Comparison of ENCODE assay signal across 18 cellular contexts in the genomic region with DNA sequence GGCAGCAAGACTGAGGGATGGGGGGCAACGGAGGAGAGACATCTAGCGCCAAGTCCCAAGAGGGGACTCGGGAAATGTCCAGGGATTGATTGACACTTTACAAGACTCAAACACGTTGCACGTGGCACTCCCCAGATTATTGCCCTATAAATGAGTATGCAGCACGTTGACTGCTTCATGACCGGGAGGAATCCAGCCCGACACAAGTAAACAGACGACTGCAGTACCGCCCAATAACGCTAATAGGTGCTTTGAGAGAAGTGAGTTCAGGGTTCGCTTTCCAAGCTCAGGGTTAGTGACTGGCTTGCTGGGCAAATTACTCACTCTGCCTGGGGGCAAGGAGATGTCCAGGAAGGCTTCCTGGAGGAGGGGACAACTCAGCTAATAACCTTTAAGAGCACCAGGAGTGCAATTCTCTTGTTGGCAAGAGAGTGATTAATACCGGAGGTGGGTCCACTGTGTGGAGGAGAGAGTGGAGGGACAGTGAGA.
A peak's percentile ranks its signal among the peaks of the same experiment; 100 is the strongest.
DNase-seq lines count a peak whose midpoint lies in the region; ATAC-seq and TF ChIP-seq lines count a peak whose summit lies in the region.
"Had no signal": no experiment of that assay in that cellular context is flagged by ENCODE, and none has a peak within 500 bp of the region (broad histone marks: within the 10 kb centered on the region; RNA-seq: fewer than 3 reads in every experiment).

No MANE protein-coding gene starts in this region.

- H3K9me3 ChIP-seq in prostate gland (no peaks in the 10 kb centered on the region), T-helper 17 cell (ENCODE audit: control insufficient read depth, low read length, poor library complexity, severe bottlenecking) (no peaks in the 10 kb centered on the region), osteoblast (ENCODE audit: low read depth, low read length) (no peaks in the 10 kb centered on the region)

- H3K27ac ChIP-seq in prostate gland, result no peak overlapping the region
- H3K27ac ChIP-seq in osteoblast (ENCODE audit: low read depth, low read length), result no peak overlapping the region
- H3K27ac ChIP-seq: parathyroid adenoma had no signal

- no peak overlapping the region for H2AFZ ChIP-seq in osteoblast (ENCODE audit: low read length)
- H2AFZ ChIP-seq: parathyroid adenoma had no signal

- no peak overlapping the region for H3K27ac Mint-ChIP-seq in T-helper 17 cell
- H3K27ac Mint-ChIP-seq in T-helper 2 cell treated with Interferon-gamma antibody and Interleukin-4, amounts not matched to agents 5 μg/mL and 100 μg/mL, for 36 hours, result no peak overlapping the region
- H3K27ac Mint-ChIP-seq: activated CD8-positive, alpha-beta T cell treated with anti-CD3 and anti-CD28 coated beads for 36 hours; dendritic cell treated with granulocyte-macrophage colony-stimulating factor and Interleukin-4, amounts not matched to agents 40 ng/mL and 50 ng/mL, for 4 days; immature natural killer cell had no signal

- ATAC-seq in T-helper 17 cell, result no peak
- ATAC-seq: activated CD8-positive, alpha-beta T cell treated with anti-CD3 and anti-CD28 coated beads for 36 hours had no signal

- no peak overlapping the region for H3K4me2 ChIP-seq in osteoblast (ENCODE audit: insufficient read depth, low read length)

- no peaks in the 10 kb centered on the region for H3K9me3 Mint-ChIP-seq in T-helper 2 cell treated with Interferon-gamma antibody and Interleukin-4, amounts not matched to agents 5 μg/mL and 100 μg/mL, for 36 hours
- H3K9me3 Mint-ChIP-seq: activated CD8-positive, alpha-beta T cell treated with anti-CD3 and anti-CD28 coated beads for 36 hours; dendritic cell treated with granulocyte-macrophage colony-stimulating factor and Interleukin-4, amounts not matched to agents 40 ng/mL and 50 ng/mL, for 4 days; immature natural killer cell had no signal

- no peak overlapping the region for H3K4me3 Mint-ChIP-seq in T-helper 17 cell
- no peak overlapping the region for H3K4me3 Mint-ChIP-seq in T-helper 2 cell treated with Interferon-gamma antibody and Interleukin-4, amounts not matched to agents 5 μg/mL and 100 μg/mL, for 36 hours
- H3K4me3 Mint-ChIP-seq: activated CD8-positive, alpha-beta T cell treated with anti-CD3 and anti-CD28 coated beads for 36 hours; dendritic cell treated with granulocyte-macrophage colony-stimulating factor and Interleukin-4, amounts not matched to agents 40 ng/mL and 50 ng/mL, for 4 days; immature natural killer cell had no signal

- H3K36me3 ChIP-seq in prostate gland (no peaks in the 10 kb centered on the region), osteoblast (ENCODE audit: insufficient read depth, low read length) (no peaks in the 10 kb centered on the region)

- peaks cover 7% of the 10 kb centered on the region for H3K27me3 ChIP-seq in prostate gland (replicated peaks; ENCODE audit: insufficient read depth)
- peaks cover 50% of the 10 kb centered on the region for H3K27me3 ChIP-seq in osteoblast (ENCODE audit: insufficient read depth, low read length)

- DNase-seq in NCI-H748 (lab: John Stamatoyannopoulos, UW; ENCODE audit: unreplicated experiment), result peak; percentile 25
- DNase-seq in NCI-H748 treated with DMSO at 0.1 percent for 48 hours (lab: John Stamatoyannopoulos, UW), result no peak
- peak; percentile 29 for DNase-seq in NCI-H460 (ENCODE audit: extremely low read depth, low read depth)
- peak; percentile 59 for DNase-seq in epithelial cell of esophagus (ENCODE audit: low read depth)
- DNase-seq in prostate gland (ENCODE audit: low spot score), result peak; percentile 49
- no peak for DNase-seq in T-helper 17 cell
- DNase-seq in T-helper 2 cell treated with Interferon-gamma antibody and Interleukin-4, amounts not matched to agents 5 μg/mL and 100 μg/mL, for 36 hours (ENCODE audit: low spot score), result no peak
- no peak for DNase-seq in osteoblast (ENCODE audit: insufficient read length, low spot score, missing footprints)
- DNase-seq: activated CD8-positive, alpha-beta T cell treated with anti-CD3 and anti-CD28 coated beads for 36 hours; aorta; immature natural killer cell; NCI-H1105; NCI-H446 treated with DMSO at 0.1 percent for 48 hours; stimulated activated CD4-positive, alpha-beta T cell treated with anti-CD3 and anti-CD28 coated beads, Interleukin-15, amount 100 ng/mL, for 24 hours; substantia nigra; T1000 had no signal

- H4K20me1 ChIP-seq in osteoblast (ENCODE audit: insufficient read depth, low read length), result no peaks in the 10 kb centered on the region

- H3K4me1 ChIP-seq in prostate gland (replicated peaks), result no peaks in the 10 kb centered on the region
- no peaks in the 10 kb centered on the region for H3K4me1 ChIP-seq in osteoblast (ENCODE audit: insufficient read depth, low read length)
- H3K4me1 ChIP-seq: parathyroid adenoma had no signal

- no peak overlapping the region for H3K4me3 ChIP-seq in epithelial cell of esophagus (ENCODE audit: low read length)
- no peak overlapping the region for H3K4me3 ChIP-seq in prostate gland
- no peak overlapping the region for H3K4me3 ChIP-seq in osteoblast (ENCODE audit: insufficient read depth, low read length)

- TF ChIP-seq CTCF in epithelial cell of esophagus (IDR thresholded peaks at IDR 0.05; ENCODE audit: insufficient read depth, low read depth, low read length, missing control alignments), result peak; percentile 14
- TF ChIP-seq CTCF in prostate gland (IDR thresholded peaks at IDR 0.05), result no peak
- TF ChIP-seq CTCF in osteoblast (IDR thresholded peaks at IDR 0.05; ENCODE audit: extremely low read depth, low read depth, low read length), result no peak

- H3K4me1 Mint-ChIP-seq in T-helper 17 cell, result peaks cover 3% of the 10 kb centered on the region
- H3K4me1 Mint-ChIP-seq in T-helper 2 cell treated with Interferon-gamma antibody and Interleukin-4, amounts not matched to agents 5 μg/mL and 100 μg/mL, for 36 hours (ENCODE audit: low read depth), result no peaks in the 10 kb centered on the region
- H3K4me1 Mint-ChIP-seq: immature natural killer cell had no signal

- intact Hi-C loops in prostate gland (cut with DNase I), result no loop called here

- TF ChIP-seq POLR2A in prostate gland (IDR thresholded peaks at IDR 0.05), result no peak

- H3K36me3 Mint-ChIP-seq in T-helper 17 cell (ENCODE audit: low read depth), result no peaks in the 10 kb centered on the region
- no peaks in the 10 kb centered on the region for H3K36me3 Mint-ChIP-seq in T-helper 2 cell treated with Interferon-gamma antibody and Interleukin-4, amounts not matched to agents 5 μg/mL and 100 μg/mL, for 36 hours (ENCODE audit: low read depth)
- H3K36me3 Mint-ChIP-seq: immature natural killer cell had no signal

- H3K79me2 ChIP-seq in osteoblast (ENCODE audit: insufficient read depth, low read length), result no peaks in the 10 kb centered on the region
- H3K79me2 ChIP-seq: parathyroid adenoma had no signal

- WGBS in prostate gland, result 24% methylated on average over 13 of the region's 13 CpGs

- peaks cover 25% of the 10 kb centered on the region for H3K27me3 Mint-ChIP-seq in T-helper 17 cell
- no peaks in the 10 kb centered on the region for H3K27me3 Mint-ChIP-seq in T-helper 2 cell treated with Interferon-gamma antibody and Interleukin-4, amounts not matched to agents 5 μg/mL and 100 μg/mL, for 36 hours (ENCODE audit: low read depth)
- H3K27me3 Mint-ChIP-seq: activated CD8-positive, alpha-beta T cell treated with anti-CD3 and anti-CD28 coated beads for 36 hours had no signal

Comparison
In these comparisons a context has a peak if more than half of its experiments do, and no peak if none do; other contexts are left out.
1. DNase-seq: peak in NCI-H748 (single experiment), NCI-H460 (single experiment), epithelial cell of esophagus (single experiment) and prostate gland (single experiment); none in NCI-H748 treated with DMSO at 0.1 percent for 48 hours (single experiment), T-helper 17 cell (0 of 3), T-helper 2 cell treated with Interferon-gamma antibody and Interleukin-4, amounts not matched to agents 5 μg/mL and 100 μg/mL, for 36 hours (single experiment) and osteoblast (single experiment).